Comparison of ENCODE assay signal across 24 cellular contexts in the genomic region with DNA sequence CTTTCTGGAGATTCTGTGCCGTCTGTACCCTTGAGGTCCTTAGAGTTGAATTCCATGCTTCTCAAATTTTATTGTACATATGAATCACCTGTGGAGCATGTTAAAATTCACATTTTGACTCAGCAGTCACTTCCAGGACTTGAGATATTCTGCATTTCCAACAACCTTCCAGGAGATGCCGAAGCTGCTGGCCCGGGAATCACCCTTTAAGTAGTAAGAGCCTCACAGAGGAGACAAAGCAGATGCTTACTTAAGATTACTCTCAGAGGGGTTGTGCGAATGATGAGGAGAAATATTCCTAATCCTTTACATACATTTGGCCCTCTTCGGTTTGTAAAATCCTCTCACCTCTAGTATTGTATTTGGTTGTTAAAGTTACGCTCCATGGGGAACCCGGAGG.
A peak's percentile ranks its signal among the peaks of the same experiment; 100 is the strongest.
DNase-seq lines count a peak whose midpoint lies in the region; ATAC-seq and TF ChIP-seq lines count a peak whose summit lies in the region.
"Had no signal": no experiment of that assay in that cellular context is flagged by ENCODE, and none has a peak within 500 bp of the region (broad histone marks: within the 10 kb centered on the region; RNA-seq: fewer than 3 reads in every experiment).

No MANE protein-coding gene starts in this region.

- POLR2A ChIA-PET in CD4-positive, alpha-beta T cell (lab: Charles Lee): no interaction called here
- POLR2A ChIA-PET in naive thymus-derived CD8-positive, alpha-beta T cell (lab: Charles Lee): no interaction called here

- H3K27ac ChIP-seq in CD4-positive, alpha-beta T cell (ENCODE audit: low read depth, low read length): no peak overlapping the region
- H3K27ac ChIP-seq: sigmoid colon, upper lobe of right lung had no signal

- H3K4me3 Mint-ChIP-seq in activated CD4-positive, alpha-beta T cell treated with anti-CD3 and anti-CD28 coated beads, Interleukin-2, amount 10 ng/mL, durations not matched to agents 24 days and 14 days: peak overlapping the region; percentile 19
- no peak overlapping the region for H3K4me3 Mint-ChIP-seq in CD4-positive, alpha-beta T cell
- H3K4me3 Mint-ChIP-seq in activated T-helper 17 cell treated with anti-CD3 and anti-CD28 coated beads, Interleukin-2, amount 50 U/mL, for 72 hours: peak overlapping the region; percentile 84
- no peak overlapping the region for H3K4me3 Mint-ChIP-seq in naive thymus-derived CD8-positive, alpha-beta T cell

- H3K27ac Mint-ChIP-seq in activated CD4-positive, alpha-beta T cell treated with anti-CD3 and anti-CD28 coated beads, Interleukin-2, amount 10 ng/mL, durations not matched to agents 24 days and 14 days: peak overlapping the region; percentile 97
- H3K27ac Mint-ChIP-seq in CD4-positive, alpha-beta T cell: peak overlapping the region; percentile 95
- peak overlapping the region; percentile 96 for H3K27ac Mint-ChIP-seq in activated T-helper 17 cell treated with anti-CD3 and anti-CD28 coated beads, Interleukin-2, amount 50 U/mL, for 72 hours
- peak overlapping the region in 9 of 10 donors; percentile 15 to 98 (median 65) for H3K27ac Mint-ChIP-seq in naive thymus-derived CD8-positive, alpha-beta T cell
- H3K27ac Mint-ChIP-seq: progenitor cell of endocrine pancreas had no signal

- CTCF ChIA-PET in CD4-positive, alpha-beta T cell (lab: Charles Lee): no interaction called here

- peaks cover 60% of the 10 kb centered on the region for H3K4me1 Mint-ChIP-seq in activated CD4-positive, alpha-beta T cell treated with anti-CD3 and anti-CD28 coated beads, Interleukin-2, amount 10 ng/mL, durations not matched to agents 24 days and 14 days
- peaks cover 47% of the 10 kb centered on the region for H3K4me1 Mint-ChIP-seq in CD4-positive, alpha-beta T cell (ENCODE audit: low read depth)
- peaks cover 48% of the 10 kb centered on the region for H3K4me1 Mint-ChIP-seq in activated T-helper 17 cell treated with anti-CD3 and anti-CD28 coated beads, Interleukin-2, amount 50 U/mL, for 72 hours
- H3K4me1 Mint-ChIP-seq in naive thymus-derived CD8-positive, alpha-beta T cell: peaks cover 33 to 50% (median 41%) of the 10 kb centered on the region in 4 donors

- H3K36me3 Mint-ChIP-seq in activated CD4-positive, alpha-beta T cell treated with anti-CD3 and anti-CD28 coated beads, Interleukin-2, amount 10 ng/mL, durations not matched to agents 24 days and 14 days (ENCODE audit: low read depth): peaks cover 87% of the 10 kb centered on the region
- peaks cover 59% of the 10 kb centered on the region for H3K36me3 Mint-ChIP-seq in CD4-positive, alpha-beta T cell (ENCODE audit: low read depth)
- peaks cover 100% of the 10 kb centered on the region for H3K36me3 Mint-ChIP-seq in activated T-helper 17 cell treated with anti-CD3 and anti-CD28 coated beads, Interleukin-2, amount 50 U/mL, for 72 hours (ENCODE audit: low read depth)
- H3K36me3 Mint-ChIP-seq in naive thymus-derived CD8-positive, alpha-beta T cell: peaks cover 10 to 48% (median 29%) of the 10 kb centered on the region in 3 donors

- no peak for TF ChIP-seq CTCF in CD4-positive, alpha-beta T cell (IDR thresholded peaks at IDR 0.05)

- H3K9me3 ChIP-seq in CD4-positive, alpha-beta T cell (ENCODE audit: control insufficient read depth, low read length): no peaks in the 10 kb centered on the region
- H3K9me3 ChIP-seq: Caco-2, HAP-1, sigmoid colon, upper lobe of right lung had no signal

- no peaks in the 10 kb centered on the region for H3K27me3 ChIP-seq in CD4-positive, alpha-beta T cell (ENCODE audit: control insufficient read depth, insufficient read depth, low read length)
- H3K27me3 ChIP-seq: sigmoid colon, upper lobe of right lung had no signal

- peak; percentile 55 for DNase-seq in activated CD4-positive, alpha-beta T cell treated with anti-CD3 and anti-CD28 coated beads, Interleukin-2, amount 10 ng/mL, durations not matched to agents 24 days and 14 days
- no peak for DNase-seq in activated CD4-positive, alpha-beta T cell treated with anti-CD3 and anti-CD28 coated beads for 1 hour
- DNase-seq in CD4-positive, alpha-beta T cell: no peak
- DNase-seq in naive thymus-derived CD8-positive, alpha-beta T cell: no peak
- DNase-seq in cortex of kidney (lab: John Stamatoyannopoulos, UW): no peak
- DNase-seq: activated gamma-delta T cell, AML-193, anterior cingulate cortex, Caco-2, dermis blood vessel endothelial cell, DMS79, KG1, MM.1S, NCI-H1417 treated with DMSO at 0.1 percent for 48 hours, NCI-H2081 treated with DMSO at 0.1 percent for 48 hours, OCI-M1, sigmoid colon, upper lobe of right lung had no signal

- no peak for ATAC-seq in CD4-positive, alpha-beta T cell (ENCODE audit: poor library complexity)
- no peak for ATAC-seq in activated T-helper 17 cell treated with anti-CD3 and anti-CD28 coated beads, Interleukin-2, amount 50 U/mL, for 72 hours (replicated peaks)
- no peak for ATAC-seq in naive thymus-derived CD8-positive, alpha-beta T cell
- ATAC-seq in GM18907 (IDR thresholded peaks at IDR 0.05; ENCODE audit: unreplicated experiment) (no peak), GM19035 (IDR thresholded peaks at IDR 0.05; ENCODE audit: unreplicated experiment) (no peak)
- ATAC-seq: Right ventricle myocardium inferior, upper lobe of right lung had no signal

- peaks cover 13% of the 10 kb centered on the region for H3K9me3 Mint-ChIP-seq in activated CD4-positive, alpha-beta T cell treated with anti-CD3 and anti-CD28 coated beads, Interleukin-2, amount 10 ng/mL, durations not matched to agents 24 days and 14 days
- H3K9me3 Mint-ChIP-seq in CD4-positive, alpha-beta T cell: peaks cover 2% of the 10 kb centered on the region
- peaks cover 4% of the 10 kb centered on the region for H3K9me3 Mint-ChIP-seq in activated T-helper 17 cell treated with anti-CD3 and anti-CD28 coated beads, Interleukin-2, amount 50 U/mL, for 72 hours
- peaks cover 0 to 4% (median 0%) of the 10 kb centered on the region in 9 donors for H3K9me3 Mint-ChIP-seq in naive thymus-derived CD8-positive, alpha-beta T cell

- intact Hi-C loops in activated CD4-positive, alpha-beta T cell treated with anti-CD3 and anti-CD28 coated beads, Interleukin-2, amount 10 ng/mL, durations not matched to agents 24 days and 14 days (cut with micrococcal nuclease): no loop called here
- intact Hi-C loops in CD4-positive, alpha-beta T cell (cut with DNase I, micrococcal nuclease): no loop called here

- no peaks in the 10 kb centered on the region for H3K27me3 Mint-ChIP-seq in activated CD4-positive, alpha-beta T cell treated with anti-CD3 and anti-CD28 coated beads, Interleukin-2, amount 10 ng/mL, durations not matched to agents 24 days and 14 days
- no peaks in the 10 kb centered on the region for H3K27me3 Mint-ChIP-seq in CD4-positive, alpha-beta T cell
- H3K27me3 Mint-ChIP-seq in activated T-helper 17 cell treated with anti-CD3 and anti-CD28 coated beads, Interleukin-2, amount 50 U/mL, for 72 hours: no peaks in the 10 kb centered on the region
- no peaks in the 10 kb centered on the region for H3K27me3 Mint-ChIP-seq in naive thymus-derived CD8-positive, alpha-beta T cell

Comparison
In these comparisons a context has a peak if more than half of its experiments do, and no peak if none do; other contexts are left out.
1. H3K4me3 Mint-ChIP-seq: peak in activated CD4-positive, alpha-beta T cell treated with anti-CD3 and anti-CD28 coated beads, Interleukin-2, amount 10 ng/mL, durations not matched to agents 24 days and 14 days (single experiment) and activated T-helper 17 cell treated with anti-CD3 and anti-CD28 coated beads, Interleukin-2, amount 50 U/mL, for 72 hours (single experiment); none in CD4-positive, alpha-beta T cell (single experiment) and naive thymus-derived CD8-positive, alpha-beta T cell (0 of 10).
2. Peak in every context shown above with its lines, with median percentiles within 50 percentile points of each other: H3K27ac Mint-ChIP-seq.